ENCODE assay signal across 8 cellular contexts in the genomic region with DNA sequence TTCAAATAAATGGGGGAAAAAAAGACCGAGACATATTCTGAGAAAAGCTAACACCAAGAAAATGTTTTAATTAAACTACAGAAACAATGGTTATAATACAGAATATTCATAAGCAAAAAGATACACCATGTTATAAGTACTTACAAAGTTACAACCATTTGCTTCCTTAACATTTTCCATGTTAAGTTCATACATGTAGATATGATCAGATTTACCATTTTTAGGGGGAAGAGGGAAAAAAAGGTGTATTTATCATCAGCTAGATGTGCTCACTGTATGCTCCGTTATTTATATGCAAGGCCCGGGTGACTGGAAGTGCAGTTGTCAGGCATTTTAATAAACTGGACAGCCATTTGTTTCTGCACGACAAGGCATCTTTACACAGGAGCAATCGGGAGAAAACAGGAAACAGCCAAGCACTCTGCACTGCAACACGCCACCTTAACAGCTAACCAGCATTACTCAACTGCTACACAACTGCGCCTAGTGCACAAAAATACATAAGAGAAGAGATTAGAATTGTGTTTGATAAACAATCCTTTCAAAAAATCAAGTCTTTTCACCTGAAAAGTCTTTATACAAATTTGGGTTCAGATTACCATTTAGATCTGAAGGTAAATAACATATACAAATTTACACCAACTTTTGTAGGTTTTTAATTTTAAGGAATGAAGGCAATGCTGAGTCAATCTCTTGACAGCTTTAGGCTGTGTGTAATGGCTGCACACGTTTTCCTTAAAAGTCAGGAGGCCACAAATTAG. TPM values are rescaled to one million over a fixed set of nuclear protein-coding genes. Genes with fewer than 3 reads are reported as not detected.
A peak's percentile ranks its signal among the peaks of the same experiment; 100 is the strongest.
DNase-seq lines count a peak whose midpoint lies in the region; ATAC-seq and TF ChIP-seq lines count a peak whose summit lies in the region.

No MANE protein-coding gene starts in this region.

- CTCF ChIA-PET in CD4-positive, alpha-beta T cell (lab: Charles Lee) = interaction anchor here (0.5 to 2.2 kb wide), 5 partner anchors 8 to 211 kb away, joined by 3 to 8 read pairs (median 4); partner anchors contain the start of genes JMJD6 and METTL23

- peak overlapping the region; percentile 96 for H3K27ac Mint-ChIP-seq in CD4-positive, alpha-beta T cell

- H3K4me3 ChIP-seq in mucosa of rectum (ENCODE audit: low read length in 2 of 2) = peak overlapping the region; percentile 39 to 97

- intact Hi-C loops in CD4-positive, alpha-beta T cell (cut with DNase I, micrococcal nuclease) = loop anchor here in 1 of 2 experiments (10.0 kb wide), 2 partner anchors 279 to 949 kb away; partner anchors contain the start of genes UBE2O and UNK

- no peak for ATAC-seq in CD4-positive, alpha-beta T cell (ENCODE audit: poor library complexity)
- no peak for ATAC-seq in GM21825 (IDR thresholded peaks at IDR 0.05; ENCODE audit: unreplicated experiment)

- peak overlapping the region in 1 of 2 donors; percentile 23 for H3K9ac ChIP-seq in mucosa of rectum (ENCODE audit: low read depth in 1 of 2, low read length in 2 of 2)

- peaks cover 39 to 44% of the 10 kb centered on the region in 2 donors for H3K36me3 ChIP-seq in mucosa of rectum (ENCODE audit: control insufficient read depth in 2 of 2, insufficient read depth in 2 of 2, low read length in 2 of 2)

- H3K36me3 Mint-ChIP-seq in CD4-positive, alpha-beta T cell (ENCODE audit: low read depth) = peaks cover 81% of the 10 kb centered on the region

- H3K27me3 Mint-ChIP-seq in CD4-positive, alpha-beta T cell = no peaks in the 10 kb centered on the region

- DNase-seq in CD4-positive, alpha-beta T cell = no peak
- DNase-seq in Kasumi-1 (lab: John Stamatoyannopoulos, UW) (peak; percentile 66 to 81), amniotic epithelial cell (ENCODE audit: low read depth) (peak; percentile 67), NK-92 (lab: John Stamatoyannopoulos, UW; ENCODE audit: unreplicated experiment) (no peak), NCI-H446 treated with DMSO at 0.1 percent for 48 hours (lab: John Stamatoyannopoulos, UW) (no peak), hepatic stellate cell (ENCODE audit: low spot score) (no peak)

- no peaks in the 10 kb centered on the region for H3K9me3 ChIP-seq in CD4-positive, alpha-beta T cell (ENCODE audit: control insufficient read depth, low read length)
- no peaks in the 10 kb centered on the region for H3K9me3 ChIP-seq in mucosa of rectum (ENCODE audit: control insufficient read depth in 2 of 2, low read length in 2 of 2)

- TF ChIP-seq CTCF in CD4-positive, alpha-beta T cell (IDR thresholded peaks at IDR 0.05) = no peak

- no peak overlapping the region for H3K27ac ChIP-seq in CD4-positive, alpha-beta T cell (ENCODE audit: low read depth, low read length)
- H3K27ac ChIP-seq in mucosa of rectum (ENCODE audit: low read depth in 2 of 2, low read length in 2 of 2) = peak overlapping the region in 1 of 2 donors; percentile 26

- POLR2A ChIA-PET in CD4-positive, alpha-beta T cell (lab: Charles Lee) = interaction anchor here (0.9 to 7.9 kb wide), 7 partner anchors 8 to 470 kb away, joined by 3 to 165 read pairs (median 4); partner anchors contain the start of genes JMJD6, METTL23, MXRA7 and UBALD2

- peaks cover 64% of the 10 kb centered on the region for H3K4me1 Mint-ChIP-seq in CD4-positive, alpha-beta T cell (ENCODE audit: low read depth)

- H3K4me1 ChIP-seq in mucosa of rectum (ENCODE audit: control insufficient read depth in 2 of 2, insufficient read depth in 2 of 2, low read length in 2 of 2) = peaks cover 31 to 40% of the 10 kb centered on the region in 2 donors

- H3K9me3 Mint-ChIP-seq in CD4-positive, alpha-beta T cell = no peaks in the 10 kb centered on the region

- H3K27me3 ChIP-seq in CD4-positive, alpha-beta T cell (ENCODE audit: control insufficient read depth, insufficient read depth, low read length) = no peaks in the 10 kb centered on the region
- H3K27me3 ChIP-seq in mucosa of rectum (ENCODE audit: control insufficient read depth in 2 of 2, insufficient read depth in 2 of 2, low read length in 2 of 2) = no peaks in the 10 kb centered on the region

- H3K4me3 Mint-ChIP-seq in CD4-positive, alpha-beta T cell = peak overlapping the region; percentile 92

RNA-seq across cellular contexts. Expression of gene SRSF2, which starts 2.9 kb away (rescaled TPM):
- total RNA-seq in CD4-positive, alpha-beta T cell = 100 to 1,000 TPM; 448 to 460 TPM

RNA-seq across cellular contexts. Expression of gene MFSD11, which starts 3.7 kb away (rescaled TPM):
- 10 to 100 TPM; 25.5 to 29.4 TPM for total RNA-seq in CD4-positive, alpha-beta T cell

RNA-seq across cellular contexts. Expression of gene METTL23, which starts 7.6 kb away (rescaled TPM):
- total RNA-seq in CD4-positive, alpha-beta T cell = 10 to 100 TPM; 35.4 to 37.8 TPM

RNA-seq across cellular contexts. Expression of gene JMJD6, which starts 7.9 kb away (rescaled TPM):
- total RNA-seq in CD4-positive, alpha-beta T cell = 100 to 1,000 TPM; 133 to 134 TPM

RNA-seq across cellular contexts. Expression of gene MXRA7, which starts 23.5 kb away (rescaled TPM):
- 10 to 100 TPM; 11.4 to 12.1 TPM for total RNA-seq in CD4-positive, alpha-beta T cell

Comparison
In these comparisons a context has a peak if more than half of its experiments do, and no peak if none do; other contexts are left out.
1. DNase-seq: peak in Kasumi-1 (2 of 2) and amniotic epithelial cell (single experiment); none in CD4-positive, alpha-beta T cell (0 of 10), NK-92 (single experiment), NCI-H446 treated with DMSO at 0.1 percent for 48 hours (single experiment) and hepatic stellate cell (single experiment).